ENCODE assay signal across 8 cellular contexts in the genomic region with DNA sequence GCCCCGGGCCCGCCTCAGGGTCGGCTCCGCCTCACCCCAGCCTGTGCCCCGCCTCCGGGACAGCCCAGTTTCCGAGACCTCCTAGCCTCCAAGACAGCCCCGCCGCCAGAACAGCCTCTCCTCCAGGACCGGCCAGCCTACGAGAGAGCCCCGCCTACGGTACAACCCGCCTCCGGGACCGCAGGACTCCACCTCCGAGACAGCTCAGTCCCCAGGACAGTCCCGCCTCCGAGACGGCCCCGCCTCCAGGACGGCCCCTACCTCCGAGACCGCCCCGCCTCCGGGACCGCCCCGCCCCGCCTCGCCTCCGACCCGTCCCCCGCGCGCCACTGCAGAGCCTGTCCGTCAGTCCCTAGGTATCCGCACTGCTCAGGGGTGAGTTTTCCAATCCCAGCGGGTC. TPM values are rescaled to one million over a fixed set of nuclear protein-coding genes. Genes with fewer than 3 reads are reported as not detected.
DNase-seq lines count a peak whose midpoint lies in the region; ATAC-seq and TF ChIP-seq lines count a peak whose summit lies in the region.
"Not testable (repeated sequence)": the region's sequence is repeated elsewhere in the genome, so short reads cannot be mapped to it uniquely, and the experiment has no call there.

A gene (plus strand): TSS at position 329 of the 400 bp plus-strand sequence.

- TF ChIP-seq CTCF in tibial artery (IDR thresholded peaks at IDR 0.05), result not testable (repeated sequence)

- not testable (repeated sequence) for H3K27me3 ChIP-seq in tibial artery

- not testable (repeated sequence) for H3K9me3 ChIP-seq in tibial artery

- H3K36me3 ChIP-seq in tibial artery, result not testable (repeated sequence)

- not testable (repeated sequence) for H3K4me1 ChIP-seq in tibial artery

- peak; percentile 80 for DNase-seq in activated effector memory CD4-positive, alpha-beta T cell treated with Interleukin-2 at 50 U/mL for 16 hours
- DNase-seq in Right ventricle myocardium inferior (ENCODE audit: missing footprints), result not testable (repeated sequence)
- DNase-seq in stimulated activated CD4-positive, alpha-beta T cell treated with anti-CD3 and anti-CD28 coated beads, Interleukin-1b, Interleukin-23, amount 100 ng/mL, for 1 hour (ENCODE audit: low read depth in 2 of 2), result peak; percentile 50 to 59
- DNase-seq in tibial artery, result peak; percentile 84 to 88

- H3K4me3 ChIP-seq in tibial artery, result peak within 1 kb of the TSS; percentile 37 to 48

- H3K27ac ChIP-seq in tibial artery, result not testable (repeated sequence)

- ATAC-seq in GM18517 (IDR thresholded peaks at IDR 0.05; ENCODE audit: unreplicated experiment) (peak; percentile 84), GM21717 (IDR thresholded peaks at IDR 0.05; ENCODE audit: unreplicated experiment) (peak; percentile 86), HG03139 (IDR thresholded peaks at IDR 0.05; ENCODE audit: unreplicated experiment) (peak; percentile 87), Right ventricle myocardium inferior (peak; percentile 100)
- ATAC-seq in activated CD4-positive, CD25-positive, alpha-beta regulatory T cell treated with anti-CD3 and anti-CD28 coated beads, Interleukin-2, amount 50 U/mL, for 24 hours, result peak; percentile 83 to 87

- intact Hi-C loops in Right ventricle myocardium inferior (cut with DNase I); tibial artery (cut with DNase I; ENCODE audit: low total_unique reads): not testable (repeated sequence)

RNA-seq across cellular contexts. Expression of the gene that starts here (rescaled TPM):
- total RNA-seq in Right ventricle myocardium inferior, result 0.38 TPM

Comparison
In these comparisons a context has a peak if more than half of its experiments do, and no peak if none do; other contexts are left out.
1. Peak in ATAC-seq in Right ventricle myocardium inferior; RNA of the gene not detected or under 1 TPM.